ENCODE assay signal across 10 cellular contexts in genomic region chr3:112084980-112085697, GRCh38. TPM values are rescaled to one million over a fixed set of nuclear protein-coding genes. Genes with fewer than 3 reads are reported as not detected.
DNase-seq lines count a peak whose midpoint lies in the region; ATAC-seq, FAIRE-seq and TF ChIP-seq lines count a peak whose summit lies in the region.
"Had no signal": no experiment of that assay in that cellular context is flagged by ENCODE, and none has a peak within 500 bp of the region (broad histone marks: within the 10 kb centered on the region; RNA-seq: fewer than 3 reads in every experiment).

No MANE protein-coding gene starts in this region.

- TF ChIP-seq CTCF in KMS-11 (conservative IDR thresholded peaks at IDR 0.05; ENCODE audit: low read depth, low read length) = no peak
- TF ChIP-seq CTCF in body of pancreas (IDR thresholded peaks at IDR 0.05) = no peak

- H3K36me3 ChIP-seq in KMS-11 (ENCODE audit: insufficient read depth) (no peaks in the 10 kb centered on the region), body of pancreas (replicated peaks in 1 of 2; ENCODE audit: insufficient read depth in 1 of 2, low read depth in 2 of 2) (no peaks in the 10 kb centered on the region)

- peaks cover 12 to 26% of the 10 kb centered on the region in 2 donors for H3K27me3 Mint-ChIP-seq in natural killer cell treated with Interleukin-12 subunit alpha and Interleukin-12 subunit beta and Interleukin-15 and Interleukin-18, amount 100 ng/mL, for 72 hours

- no peak for DNase-seq in GM12891 (ENCODE audit: insufficient read length, low spot score)
- peak in 1 of 4 donors; percentile 23 for DNase-seq in body of pancreas
- no peak for DNase-seq in natural killer cell treated with Interleukin-12 subunit alpha and Interleukin-12 subunit beta and Interleukin-15 and Interleukin-18, amount 100 ng/mL, for 72 hours (ENCODE audit: low spot score)
- DNase-seq in NOMO-1 treated with DMSO at 0.1 percent for 48 hours (lab: John Stamatoyannopoulos, UW; ENCODE audit: unreplicated experiment) = no peak
- no peak for DNase-seq in GOT3 (lab: John Stamatoyannopoulos, UW)
- DNase-seq: kidney glomerular epithelial cell had no signal

- H3K27me3 ChIP-seq in KMS-11 (ENCODE audit: insufficient read depth, low read depth) (no peaks in the 10 kb centered on the region), body of pancreas (no peaks in the 10 kb centered on the region)

- no peaks in the 10 kb centered on the region for H3K36me3 Mint-ChIP-seq in natural killer cell treated with Interleukin-12 subunit alpha and Interleukin-12 subunit beta and Interleukin-15 and Interleukin-18, amount 100 ng/mL, for 72 hours

- H3K27ac ChIP-seq in KMS-11 = no peak overlapping the region
- H3K27ac ChIP-seq in body of pancreas = peak overlapping the region in 3 of 4 donors; percentile 87 to 94 (median 91)

- ATAC-seq in body of pancreas (no peak), HG02610 (IDR thresholded peaks at IDR 0.05; ENCODE audit: unreplicated experiment) (no peak)
- ATAC-seq in natural killer cell treated with Interleukin-12 subunit alpha and Interleukin-12 subunit beta and Interleukin-15 and Interleukin-18, amount 100 ng/mL, for 72 hours = no peak

- H3K27ac Mint-ChIP-seq in natural killer cell treated with Interleukin-12 subunit alpha and Interleukin-12 subunit beta and Interleukin-15 and Interleukin-18, amount 100 ng/mL, for 72 hours = no peak overlapping the region

- no peak overlapping the region for H3K9ac ChIP-seq in KMS-11

- H3K9me3 Mint-ChIP-seq in natural killer cell treated with Interleukin-12 subunit alpha and Interleukin-12 subunit beta and Interleukin-15 and Interleukin-18, amount 100 ng/mL, for 72 hours = no peaks in the 10 kb centered on the region

- H4K20me1 ChIP-seq in KMS-11 (ENCODE audit: insufficient read depth) = no peaks in the 10 kb centered on the region

- peaks cover 29% of the 10 kb centered on the region for H3K4me1 ChIP-seq in KMS-11 (ENCODE audit: low read depth, poor library complexity, severe bottlenecking)
- H3K4me1 ChIP-seq in body of pancreas = peaks cover 26% of the 10 kb centered on the region

- peaks cover 6 to 11% of the 10 kb centered on the region in 2 donors for H3K4me1 Mint-ChIP-seq in natural killer cell treated with Interleukin-12 subunit alpha and Interleukin-12 subunit beta and Interleukin-15 and Interleukin-18, amount 100 ng/mL, for 72 hours (ENCODE audit: low read depth in 2 of 2)

- H3K4me3 Mint-ChIP-seq in natural killer cell treated with Interleukin-12 subunit alpha and Interleukin-12 subunit beta and Interleukin-15 and Interleukin-18, amount 100 ng/mL, for 72 hours = peak overlapping the region; percentile 71

- H3K79me2 ChIP-seq in KMS-11 (ENCODE audit: insufficient read depth, low read depth) = no peaks in the 10 kb centered on the region

- no peak overlapping the region for H3K4me3 ChIP-seq in KMS-11 (IDR thresholded peaks at IDR 0.05; ENCODE audit: insufficient read depth, low read depth, low read length)
- H3K4me3 ChIP-seq in body of pancreas = no peak overlapping the region

- FAIRE-seq in GM12891 (lab: Jason Lieb, UNC) = peak; percentile 50

- intact Hi-C loops in body of pancreas (cut with DNase I) = no loop called here

- TF ChIP-seq POLR2A in GM12891 (IDR thresholded peaks at IDR 0.05; ENCODE audit: low read depth, low read length) (no peak), body of pancreas (IDR thresholded peaks at IDR 0.05) (no peak)

- WGBS in body of pancreas, 2 donors = 66 to 68% methylated on average over 7 of the region's 7 CpGs

- no peak overlapping the region for H2AFZ ChIP-seq in KMS-11 (ENCODE audit: low read depth)

- H3K4me2 ChIP-seq in KMS-11 = peak overlapping the region; percentile 86; the same call in 1 of the 2 replicates

- no peaks in the 10 kb centered on the region for H3K9me3 ChIP-seq in body of pancreas

TF ChIP-seq in GM12891, 5 proteins besides CTCF, POLR2A, EP300 and RAD21:
- TF ChIP-seq PAX5 (IDR thresholded peaks at IDR 0.05; ENCODE audit: insufficient read depth, low read length, severe bottlenecking) (no peak), SPI1 (IDR thresholded peaks at IDR 0.05; ENCODE audit: low read depth, low read length) (no peak), TAF1 (IDR thresholded peaks at IDR 0.05; ENCODE audit: low read depth, low read length) (no peak), POU2F2 (IDR thresholded peaks at IDR 0.05; ENCODE audit: low read depth, low read length) (no peak)

RNA-seq across cellular contexts. Expression of gene C3orf52, which starts 1.1 kb away (rescaled TPM):
- polyA plus RNA-seq in GM12891 (2012; ENCODE audit: low read depth, missing spikeins) = 1.9 TPM
- 100 to 1,000 TPM in 1 of 2 donors, 10 to 100 TPM in 1; 71.2 to 129 TPM for total RNA-seq in body of pancreas
- 1 to 10 TPM in 1 of 2 donors, under 1 TPM in 1; 0.64 to 1.8 TPM for total RNA-seq in natural killer cell treated with Interleukin-12 subunit alpha and Interleukin-12 subunit beta and Interleukin-15 and Interleukin-18, amount 100 ng/mL, for 72 hours

RNA-seq across cellular contexts. Expression of gene GCSAM, which starts 47.9 kb away (rescaled TPM):
- 169 TPM for polyA plus RNA-seq in GM12891 (2012; ENCODE audit: low read depth, missing spikeins)
- total RNA-seq in body of pancreas = not detected
- 1 to 10 TPM in 1 of 2 donors, under 1 TPM in 1; 1.00 to 5.3 TPM for total RNA-seq in natural killer cell treated with Interleukin-12 subunit alpha and Interleukin-12 subunit beta and Interleukin-15 and Interleukin-18, amount 100 ng/mL, for 72 hours
- total RNA-seq: SK-MEL-5 had no signal

RNA-seq across cellular contexts. Expression of gene TMPRSS7, which starts 50.6 kb away (rescaled TPM):
- polyA plus RNA-seq in GM12891 (2012; ENCODE audit: low read depth, missing spikeins) = not detected
- not detected for total RNA-seq in body of pancreas
- not detected for total RNA-seq in natural killer cell treated with Interleukin-12 subunit alpha and Interleukin-12 subunit beta and Interleukin-15 and Interleukin-18, amount 100 ng/mL, for 72 hours
- total RNA-seq: SK-MEL-5, skeletal muscle tissue had no signal

Comparison
In these comparisons a context has a peak if more than half of its experiments do, and no peak if none do; other contexts are left out.
1. RNA of gene C3orf52, which starts 1.1 kb away (total RNA-seq): 71.2 to 129 TPM in body of pancreas; 0.64 to 1.8 TPM in natural killer cell treated with Interleukin-12 subunit alpha and Interleukin-12 subunit beta and Interleukin-15 and Interleukin-18, amount 100 ng/mL, for 72 hours; every median in the first group is over 10 times any median in the second.